ENCODE assay signal across 1 cellular context in genomic region chr9:87630266-87630665, GRCh38.
TF ChIP-seq lines count a peak whose summit lies in the region.

No MANE protein-coding gene starts in this region.

TF ChIP-seq in SK-N-SH, 30 proteins besides CTCF, POLR2A, EP300 and RAD21 (continued from another document):
- TF ChIP-seq ZBTB33 (IDR thresholded peaks at IDR 0.05; ENCODE audit: borderline replicate concordance, low read depth) (no peak), FOSL2 (IDR thresholded peaks at IDR 0.05; ENCODE audit: borderline replicate concordance, low read depth) (no peak), RFX5 (IDR thresholded peaks at IDR 0.05; ENCODE audit: low read length) (no peak), PBX3 (IDR thresholded peaks at IDR 0.05) (no peak), SMC3 (IDR thresholded peaks at IDR 0.05; ENCODE audit: low read depth, low read length) (no peak), TAF1 (IDR thresholded peaks at IDR 0.05; ENCODE audit: borderline replicate concordance, low read depth, low read length) (no peak), NRF1 (IDR thresholded peaks at IDR 0.05; ENCODE audit: low read depth, low read length) (no peak), USF1 (IDR thresholded peaks at IDR 0.05; ENCODE audit: borderline replicate concordance, low read depth) (no peak), GABPA (IDR thresholded peaks at IDR 0.05; ENCODE audit: low read depth) (no peak)
